In the genomic region with DNA sequence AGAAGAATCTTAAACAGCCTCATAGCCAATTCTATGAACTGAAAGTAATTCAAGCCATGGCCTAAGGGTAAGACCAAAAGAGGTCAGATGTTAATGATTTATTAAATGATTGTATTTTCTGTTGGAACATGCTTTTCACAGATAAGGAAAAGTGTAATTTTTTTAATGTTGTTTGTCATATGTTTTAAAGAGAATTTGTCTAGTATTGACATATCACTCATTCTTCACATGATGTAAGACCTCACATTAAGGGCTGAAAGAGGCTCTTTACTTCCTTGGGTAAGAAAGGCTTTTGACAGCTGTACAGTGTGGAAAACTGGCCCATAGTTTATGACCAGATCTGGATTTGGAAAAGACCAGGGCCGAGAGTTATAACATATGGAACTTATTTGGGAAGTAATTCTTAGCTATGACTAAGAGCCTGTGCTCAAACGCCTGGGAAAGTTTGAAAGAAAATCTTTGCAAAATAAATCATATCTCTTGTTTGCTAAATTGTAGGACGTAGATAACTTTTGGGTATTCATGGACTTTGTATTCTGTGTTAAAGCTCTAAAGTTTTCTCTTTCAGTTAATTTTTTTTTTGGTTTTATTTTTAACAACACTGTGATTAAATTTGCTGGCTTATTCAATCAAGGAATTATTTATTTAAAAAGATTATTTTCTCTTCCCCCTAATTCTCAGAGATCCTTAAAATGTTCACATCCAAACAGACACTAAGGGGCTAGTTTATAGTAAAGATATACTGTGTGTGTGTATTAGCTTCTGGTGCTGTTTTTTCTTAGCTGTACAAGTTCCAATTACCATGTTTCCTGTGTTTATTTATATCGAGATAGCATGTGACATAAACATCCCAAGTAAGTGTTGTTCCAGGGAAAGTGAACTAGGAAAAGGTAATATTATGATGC, we compare ENCODE assay signal across 14 cellular contexts.
A peak's percentile ranks its signal among the peaks of the same experiment; 100 is the strongest.
DNase-seq lines count a peak whose midpoint lies in the region; ATAC-seq and TF ChIP-seq lines count a peak whose summit lies in the region.
"Had no signal": no experiment of that assay in that cellular context is flagged by ENCODE, and none has a peak within 500 bp of the region (broad histone marks: within the 10 kb centered on the region; RNA-seq: fewer than 3 reads in every experiment).

No MANE protein-coding gene starts in this region.

- TF ChIP-seq CTCF in Calu3 (IDR thresholded peaks at IDR 0.05; ENCODE audit: unreplicated experiment) (no peak), SK-N-SH (IDR thresholded peaks at IDR 0.05) (no peak), endodermal cell (conservative IDR thresholded peaks at IDR 0.05) (no peak)

- no peak for DNase-seq in Calu3
- no peak for DNase-seq in SK-N-SH
- no peak for DNase-seq in left cardiac atrium
- DNase-seq in skeletal muscle cell (ENCODE audit: low read depth), result peak; percentile 85
- DNase-seq in SIG-M5 treated with dmso at 0.1 percent for 504 hours (lab: John Stamatoyannopoulos, UW; ENCODE audit: unreplicated experiment), result no peak
- no peak for DNase-seq in activated naive CD4-positive, alpha-beta T cell (lab: John Stamatoyannopoulos, UW)
- DNase-seq in endodermal cell, result no peak
- DNase-seq in GF-D8 (lab: John Stamatoyannopoulos, UW), result no peak
- DNase-seq: activated T-cell treated with anti-CD3 and anti-CD28 coated beads for 4 hours; central memory CD4-positive, alpha-beta T cell; head of caudate nucleus; MV-4-11; NK-92 treated with Interleukin-12 subunit alpha and Interleukin-12 subunit beta, amount 100 ng/mL, for 24 hours; T1000 had no signal

- H3K4me3 Mint-ChIP-seq in Calu3 (ENCODE audit: low read depth, unreplicated experiment), result peak overlapping the region; percentile 7
- H3K4me3 Mint-ChIP-seq in endodermal cell, result no peak overlapping the region

- H3K4me3 ChIP-seq in SK-N-SH (ENCODE audit: low read depth in 2 of 2, low read length in 1 of 2), result no peak overlapping the region
- no peak overlapping the region for H3K4me3 ChIP-seq in skeletal muscle cell (ENCODE audit: low read depth, low read length)
- no peak overlapping the region for H3K4me3 ChIP-seq in endodermal cell (ENCODE audit: low read length)

- no peaks in the 10 kb centered on the region for H3K36me3 ChIP-seq in SK-N-SH (replicated peaks in 1 of 2; ENCODE audit: control insufficient read depth in 1 of 2, insufficient read depth in 2 of 2, low read length in 1 of 2)
- H3K36me3 ChIP-seq in endodermal cell (ENCODE audit: control insufficient read depth, insufficient read depth, low read length), result no peaks in the 10 kb centered on the region

- H3K27ac Mint-ChIP-seq in Calu3 (ENCODE audit: unreplicated experiment) (peak overlapping the region; percentile 60), endodermal cell (no peak overlapping the region)

- H3K27ac ChIP-seq in SK-N-SH (ENCODE audit: low read depth in 2 of 2, low read length in 1 of 2), result peak overlapping the region in 1 of 2 experiments; percentile 77; a peak in 2 of 4 replicates
- H3K27ac ChIP-seq in endodermal cell (ENCODE audit: low read depth, low read length), result no peak overlapping the region

- H3K9ac ChIP-seq in SK-N-SH, result no peak overlapping the region
- H3K9ac ChIP-seq in endodermal cell (ENCODE audit: extremely low read depth, low read length, poor library complexity, severe bottlenecking), result no peak overlapping the region

- H3K4me1 Mint-ChIP-seq in Calu3 (ENCODE audit: low read depth, unreplicated experiment) (peaks cover 26% of the 10 kb centered on the region), endodermal cell (peaks cover 50% of the 10 kb centered on the region)

- WGBS in SK-N-SH (ENCODE audit: low lambda C conversion rate), result 5% methylated on average over 4 of the region's 4 CpGs
- WGBS in endodermal cell (ENCODE audit: insufficient coverage in 1 of 2, insufficient read length in 1 of 2), 2 experiments, result 86 to 100% methylated on average over 3 to 4 of the region's 4 CpGs

- no peak overlapping the region for H2AFZ ChIP-seq in SK-N-SH (ENCODE audit: low read depth)

- intact Hi-C loops in Calu3 (cut with micrococcal nuclease; ENCODE audit: unreplicated experiment), result loop anchor here (2.0 kb wide), 1 partner anchor 18 kb away; no protein-coding TSS in a partner anchor
- intact Hi-C loops in left cardiac atrium (cut with DNase I), result no loop called here

- CTCF ChIA-PET in Calu3 (lab: Charles Lee), result interaction anchor here (0.7 to 1.8 kb wide), 7 partner anchors 15 to 160 kb away, joined by 3 to 6 read pairs (median 5); no protein-coding TSS in a partner anchor
- CTCF ChIA-PET in SK-N-SH (lab: Yijun Ruan, JAX), result interaction anchor here (1.6 kb wide), 1 partner anchor 16 kb away, joined by 4 read pairs; no protein-coding TSS in a partner anchor

- BruUV-seq in Calu3 (replicated peaks; lab: Mats Ljungman, UMichigan), result no TSS peak

- H3K4me1 ChIP-seq in SK-N-SH (ENCODE audit: control insufficient read depth in 1 of 2, insufficient read depth in 2 of 2, low read depth in 1 of 2, low read length in 1 of 2), result no peaks in the 10 kb centered on the region; a peak in 3 of 4 replicates
- peaks cover 17% of the 10 kb centered on the region for H3K4me1 ChIP-seq in endodermal cell (ENCODE audit: control insufficient read depth, insufficient read depth, low read length)

- peak overlapping the region; percentile 12; the same call in 1 of the 2 replicates for H3K4me2 ChIP-seq in SK-N-SH

- peaks cover 5% of the 10 kb centered on the region for H3F3A ChIP-seq in SK-N-SH (replicated peaks; ENCODE audit: insufficient read depth)

- peak; percentile 32 to 77 for ATAC-seq in left cardiac atrium

- TF ChIP-seq RAD21 in SK-N-SH (IDR thresholded peaks at IDR 0.05; ENCODE audit: low read length), result no peak

- no peaks in the 10 kb centered on the region for H3K79me2 ChIP-seq in SK-N-SH (ENCODE audit: insufficient read depth)

- POLR2A ChIA-PET in SK-N-SH (lab: Yijun Ruan, JAX), result interaction anchor here (0.6 kb wide), 1 partner anchor 267 kb away, joined by 3 read pairs; no protein-coding TSS in a partner anchor

- no peaks in the 10 kb centered on the region for H3K9me2 ChIP-seq in SK-N-SH

- H3K27me3 Mint-ChIP-seq in Calu3 (ENCODE audit: unreplicated experiment) (no peaks in the 10 kb centered on the region), endodermal cell (ENCODE audit: insufficient read depth) (no peaks in the 10 kb centered on the region)

- TF ChIP-seq EP300 in SK-N-SH (IDR thresholded peaks at IDR 0.05; ENCODE audit: borderline replicate concordance in 1 of 2, low read depth in 1 of 2, low read length in 1 of 2), result peak in 1 of 2 experiments; percentile 38; a peak in 1 of 4 replicates

- H3K36me3 Mint-ChIP-seq in Calu3 (ENCODE audit: insufficient read depth, unreplicated experiment) (no peaks in the 10 kb centered on the region), endodermal cell (ENCODE audit: low read depth) (peaks cover 13% of the 10 kb centered on the region)

- H3K9me3 ChIP-seq in SK-N-SH (no peaks in the 10 kb centered on the region), endodermal cell (ENCODE audit: control insufficient read depth, low read length) (no peaks in the 10 kb centered on the region)

- H3K9me3 Mint-ChIP-seq in Calu3 (ENCODE audit: low read depth, unreplicated experiment) (no peaks in the 10 kb centered on the region), endodermal cell (no peaks in the 10 kb centered on the region)

- H4K20me1 ChIP-seq in SK-N-SH (ENCODE audit: insufficient read depth), result no peaks in the 10 kb centered on the region

- no peaks in the 10 kb centered on the region for H3K27me3 ChIP-seq in SK-N-SH (ENCODE audit: insufficient read depth)
- H3K27me3 ChIP-seq in endodermal cell (ENCODE audit: control insufficient read depth, insufficient read depth, low read length, poor library complexity, severe bottlenecking), result no peaks in the 10 kb centered on the region

TF ChIP-seq in SK-N-SH, 30 proteins besides CTCF, POLR2A, EP300 and RAD21:
- TF ChIP-seq TCF12 (IDR thresholded peaks at IDR 0.05) (peak; percentile 94), MEF2A (IDR thresholded peaks at IDR 0.05; ENCODE audit: borderline replicate concordance, low read depth) (peak; percentile 31; the same call in 1 of the 2 replicates), FOSL2 (IDR thresholded peaks at IDR 0.05; ENCODE audit: borderline replicate concordance, low read depth) (peak; percentile 45; the same call in 1 of the 2 replicates), POLR2AphosphoS5 (IDR thresholded peaks at IDR 0.05; ENCODE audit: low read depth, low read length) (0 out of 2 replicates have a peak, but pooled peaks have one; percentile 16), FOXM1 (IDR thresholded peaks at IDR 0.05; ENCODE audit: low read depth) (no peak), CHD2 (IDR thresholded peaks at IDR 0.05; ENCODE audit: low read length, partially characterized antibody) (no peak), YY1 (IDR thresholded peaks at IDR 0.05; ENCODE audit: low read depth) (no peak), JUND (IDR thresholded peaks at IDR 0.05) (peak; percentile 63)
- TF ChIP-seq, protein P1, sequence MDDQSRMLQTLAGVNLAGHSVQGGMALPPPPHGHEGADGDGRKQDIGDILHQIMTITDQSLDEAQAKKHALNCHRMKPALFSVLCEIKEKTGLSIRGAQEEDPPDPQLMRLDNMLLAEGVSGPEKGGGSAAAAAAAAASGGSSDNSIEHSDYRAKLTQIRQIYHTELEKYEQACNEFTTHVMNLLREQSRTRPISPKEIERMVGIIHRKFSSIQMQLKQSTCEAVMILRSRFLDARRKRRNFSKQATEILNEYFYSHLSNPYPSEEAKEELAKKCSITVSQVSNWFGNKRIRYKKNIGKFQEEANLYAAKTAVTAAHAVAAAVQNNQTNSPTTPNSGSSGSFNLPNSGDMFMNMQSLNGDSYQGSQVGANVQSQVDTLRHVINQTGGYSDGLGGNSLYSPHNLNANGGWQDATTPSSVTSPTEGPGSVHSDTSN (IDR thresholded peaks at IDR 0.05), result peak; percentile 74; the same call in 1 of the 2 replicates
